Comparison of ENCODE assay signal across 26 cellular contexts in the genomic region with DNA sequence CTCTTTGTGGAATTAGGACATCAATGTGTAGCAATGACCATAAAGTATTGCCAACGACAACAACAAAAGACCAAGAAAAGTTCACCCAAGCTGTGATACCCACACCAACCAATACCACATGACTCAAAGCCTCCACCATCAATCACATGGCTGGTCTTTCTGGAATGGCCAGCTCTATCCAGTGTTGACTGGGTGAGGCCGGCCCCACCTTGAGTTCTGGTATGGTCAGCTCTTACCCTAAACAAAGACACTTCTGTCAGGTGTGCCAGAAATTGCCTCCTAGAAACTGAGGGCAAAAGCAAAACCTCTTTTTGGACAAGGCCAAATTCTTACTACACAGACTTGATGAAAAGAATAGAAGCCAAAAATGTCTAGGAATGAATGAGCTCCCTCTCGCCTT.
"Had no signal": no experiment of that assay in that cellular context is flagged by ENCODE, and none has a peak within 500 bp of the region (broad histone marks: within the 10 kb centered on the region; RNA-seq: fewer than 3 reads in every experiment).

No MANE protein-coding gene starts in this region.

- H3K79me2 ChIP-seq: parathyroid adenoma had no signal

- FAIRE-seq: endometrium, frontal cortex, keratinocyte, urothelium cell line had no signal

- H3K36me3 Mint-ChIP-seq: memory B cell; natural killer cell treated with Interleukin-12 subunit alpha and Interleukin-12 subunit beta and Interleukin-15 and Interleukin-18, amount 100 ng/mL, for 72 hours; neural progenitor cell had no signal

- H3K4me1 ChIP-seq: lower lobe of right lung, neural progenitor cell, parathyroid adenoma, thyroid gland, upper lobe of left lung had no signal

- H3K9ac ChIP-seq: neural progenitor cell, parathyroid adenoma had no signal

- H3K27ac ChIP-seq: lower lobe of right lung, neural progenitor cell, parathyroid adenoma, right atrium auricular region, thyroid gland, upper lobe of left lung had no signal

- H3K4me2 ChIP-seq: neural progenitor cell, smooth muscle cell had no signal

- H3K4me3 ChIP-seq: lower lobe of right lung, neural progenitor cell, right atrium auricular region, smooth muscle cell, thyroid gland, upper lobe of left lung had no signal

- H3K27me3 ChIP-seq: neural progenitor cell, right atrium auricular region, thyroid gland, upper lobe of left lung had no signal

- H3K9me3 ChIP-seq: lower lobe of right lung, right atrium auricular region, thyroid gland, upper lobe of left lung had no signal

- ATAC-seq: effector memory CD8-positive, alpha-beta T cell; lower lobe of right lung; natural killer cell treated with Interleukin-12 subunit alpha and Interleukin-12 subunit beta and Interleukin-15 and Interleukin-18, amount 100 ng/mL, for 72 hours; sciatic nerve; stimulated activated naive CD8-positive, alpha-beta T cell treated with anti-CD3 and anti-CD28 coated beads, Interleukin-15, amount 100 ng/mL, for 72 hours had no signal

- H3K9me3 Mint-ChIP-seq: natural killer cell treated with Interleukin-12 subunit alpha and Interleukin-12 subunit beta and Interleukin-15 and Interleukin-18, amount 100 ng/mL, for 72 hours had no signal

- H3K27ac Mint-ChIP-seq: effector memory CD8-positive, alpha-beta T cell; memory B cell; natural killer cell treated with Interleukin-12 subunit alpha and Interleukin-12 subunit beta and Interleukin-15 and Interleukin-18, amount 100 ng/mL, for 72 hours; neural progenitor cell; progenitor cell of endocrine pancreas; stimulated activated naive CD8-positive, alpha-beta T cell treated with anti-CD3 and anti-CD28 coated beads, Interleukin-15, amount 100 ng/mL, for 72 hours had no signal

- H3K36me3 ChIP-seq: lower lobe of right lung, neural progenitor cell, right atrium auricular region, thyroid gland, upper lobe of left lung had no signal

- H2AFZ ChIP-seq: neural progenitor cell, parathyroid adenoma had no signal

- DNase-seq: cerebellar nuclear complex; cortex of kidney; effector memory CD8-positive, alpha-beta T cell; hypothalamus; left ventricle myocardium superior; lower lobe of right lung; stimulated activated CD4-positive, alpha-beta T cell treated with anti-CD3 and anti-CD28 coated beads, Interleukin-12 subunit alpha, Interleukin-12 subunit beta, amount 100 ng/mL, for 4 hours; stimulated activated CD4-positive, alpha-beta T cell treated with anti-CD3 and anti-CD28 coated beads, Interleukin-1b, Interleukin-23, amount 100 ng/mL, for 48 hours; stimulated activated CD4-positive, alpha-beta T cell treated with anti-CD3 and anti-CD28 coated beads, Interleukin-4, amount 100 ng/mL, for 1 hour; stimulated activated CD8-positive, alpha-beta memory T cell treated with anti-CD3 and anti-CD28 coated beads, Interleukin-4, amount 100 ng/mL, for 48 hours; stimulated activated naive CD4-positive, alpha-beta T cell; stimulated activated naive CD8-positive, alpha-beta T cell treated with anti-CD3 and anti-CD28 coated beads, Interleukin-15, amount 100 ng/mL, for 72 hours; thyroid gland; upper lobe of left lung had no signal

- H3K4me1 Mint-ChIP-seq: stimulated activated naive CD8-positive, alpha-beta T cell treated with anti-CD3 and anti-CD28 coated beads, Interleukin-15, amount 100 ng/mL, for 72 hours had no signal

- H3K4me3 Mint-ChIP-seq: effector memory CD8-positive, alpha-beta T cell; memory B cell; natural killer cell treated with Interleukin-12 subunit alpha and Interleukin-12 subunit beta and Interleukin-15 and Interleukin-18, amount 100 ng/mL, for 72 hours; neural progenitor cell; stimulated activated naive CD8-positive, alpha-beta T cell treated with anti-CD3 and anti-CD28 coated beads, Interleukin-15, amount 100 ng/mL, for 72 hours had no signal

- H3K27me3 Mint-ChIP-seq: effector memory CD8-positive, alpha-beta T cell; memory B cell; progenitor cell of endocrine pancreas; stimulated activated naive CD8-positive, alpha-beta T cell treated with anti-CD3 and anti-CD28 coated beads, Interleukin-15, amount 100 ng/mL, for 72 hours had no signal
